Comparison of ENCODE assay signal across 26 cellular contexts in the genomic region with DNA sequence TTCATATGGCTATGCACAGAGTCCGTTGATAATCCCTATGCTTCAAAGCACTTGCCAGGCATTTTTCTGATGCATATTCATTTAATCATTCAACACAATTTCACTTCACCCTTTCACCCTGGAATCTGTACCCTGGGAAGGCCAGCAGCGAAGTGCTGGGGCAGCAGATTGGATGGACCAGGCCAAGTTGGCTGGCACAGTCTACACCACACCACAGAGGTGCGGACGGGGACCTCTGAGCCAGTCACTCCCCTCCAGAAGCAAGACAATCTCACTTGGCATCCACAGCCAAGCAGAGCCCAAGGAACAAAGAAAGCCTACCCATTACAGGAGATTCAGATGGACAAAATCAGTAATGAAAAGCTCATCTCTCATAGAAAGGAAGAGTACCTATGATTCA.
"Had no signal": no experiment of that assay in that cellular context is flagged by ENCODE, and none has a peak within 500 bp of the region (broad histone marks: within the 10 kb centered on the region; RNA-seq: fewer than 3 reads in every experiment).

No MANE protein-coding gene starts in this region.

- H3K4me1 Mint-ChIP-seq: naive thymus-derived CD8-positive, alpha-beta T cell; nephron progenitor cell; neural crest cell; stimulated activated effector memory CD8-positive, alpha-beta T cell treated with anti-CD3 and anti-CD28 coated beads, Interleukin-12 subunit alpha, Interleukin-12 subunit beta, amount 100 ng/mL, for 72 hours; stimulated activated naive B cell treated with anti-CD40 and anti-IgM and Interleukin-4, amounts not matched to agents 10 μg/mL and 1 μg/mL and 100 μg/mL, for 72 hours had no signal

- H3K36me3 ChIP-seq: neutrophil, pancreas, right lobe of liver, sigmoid colon, stomach, thoracic aorta, thyroid gland, tibial nerve, upper lobe of left lung, vagina had no signal

- H3K27ac Mint-ChIP-seq: naive thymus-derived CD8-positive, alpha-beta T cell; natural killer cell treated with Interleukin-12 subunit alpha and Interleukin-12 subunit beta and Interleukin-15 and Interleukin-18, amount 100 ng/mL, for 72 hours; nephron progenitor cell; stimulated activated effector memory CD8-positive, alpha-beta T cell treated with anti-CD3 and anti-CD28 coated beads, Interleukin-12 subunit alpha, Interleukin-12 subunit beta, amount 100 ng/mL, for 72 hours; stimulated activated naive B cell treated with anti-CD40 and anti-IgM and Interleukin-4, amounts not matched to agents 10 μg/mL and 1 μg/mL and 100 μg/mL, for 72 hours; stimulated activated naive CD8-positive, alpha-beta T cell treated with anti-CD3 and anti-CD28 coated beads, Interleukin-15, Interleukin-2, amounts not matched to agents 100 ng/mL and 50 ng/mL, for 24 hours had no signal

- H3K4me3 ChIP-seq: pancreas, psoas muscle, right lobe of liver, sigmoid colon, stomach, thoracic aorta, thyroid gland, tibial nerve, upper lobe of left lung, vagina had no signal

- H3K36me3 Mint-ChIP-seq: naive thymus-derived CD8-positive, alpha-beta T cell; natural killer cell treated with Interleukin-12 subunit alpha and Interleukin-12 subunit beta and Interleukin-15 and Interleukin-18, amount 100 ng/mL, for 72 hours; stimulated activated effector memory CD8-positive, alpha-beta T cell treated with anti-CD3 and anti-CD28 coated beads, Interleukin-12 subunit alpha, Interleukin-12 subunit beta, amount 100 ng/mL, for 72 hours; stimulated activated naive B cell treated with anti-CD40 and anti-IgM and Interleukin-4, amounts not matched to agents 10 μg/mL and 1 μg/mL and 100 μg/mL, for 72 hours had no signal

- H3K27me3 ChIP-seq: pancreas, right lobe of liver, sigmoid colon, stomach, thyroid gland, tibial nerve, upper lobe of left lung, vagina had no signal

- ATAC-seq: naive thymus-derived CD8-positive, alpha-beta T cell; natural killer cell treated with Interleukin-12 subunit alpha and Interleukin-12 subunit beta and Interleukin-15 and Interleukin-18, amount 100 ng/mL, for 72 hours; pancreas; stimulated activated effector memory CD8-positive, alpha-beta T cell treated with anti-CD3 and anti-CD28 coated beads, Interleukin-12 subunit alpha, Interleukin-12 subunit beta, amount 100 ng/mL, for 72 hours; stimulated activated naive B cell treated with anti-CD40 and anti-IgM and Interleukin-4, amounts not matched to agents 10 μg/mL and 1 μg/mL and 100 μg/mL, for 72 hours had no signal

- H3K4me3 Mint-ChIP-seq: naive thymus-derived CD8-positive, alpha-beta T cell; natural killer cell treated with Interleukin-12 subunit alpha and Interleukin-12 subunit beta and Interleukin-15 and Interleukin-18, amount 100 ng/mL, for 72 hours; nephron progenitor cell; neural crest cell; stimulated activated effector memory CD8-positive, alpha-beta T cell treated with anti-CD3 and anti-CD28 coated beads, Interleukin-12 subunit alpha, Interleukin-12 subunit beta, amount 100 ng/mL, for 72 hours; stimulated activated naive B cell treated with anti-CD40 and anti-IgM and Interleukin-4, amounts not matched to agents 10 μg/mL and 1 μg/mL and 100 μg/mL, for 72 hours; stimulated activated naive CD8-positive, alpha-beta T cell treated with anti-CD3 and anti-CD28 coated beads, Interleukin-15, Interleukin-2, amounts not matched to agents 100 ng/mL and 50 ng/mL, for 24 hours had no signal

- H3K9me3 ChIP-seq: neutrophil, pancreas, psoas muscle, right lobe of liver, sigmoid colon, stomach, thoracic aorta, thyroid gland, tibial nerve, upper lobe of left lung, vagina had no signal

- H3K27ac ChIP-seq: neutrophil, pancreas, psoas muscle, right lobe of liver, sigmoid colon, stomach, thoracic aorta, thyroid gland, tibial nerve, upper lobe of left lung, vagina had no signal

- DNase-seq: naive thymus-derived CD8-positive, alpha-beta T cell; nephron progenitor cell; nucleus accumbens; pancreas; psoas muscle; sigmoid colon; small intestine; stimulated activated CD4-positive, alpha-beta T cell treated with anti-CD3 and anti-CD28 coated beads, Interleukin-15, amount 100 ng/mL, for 24 hours; stimulated activated CD4-positive, alpha-beta T cell treated with anti-CD3 and anti-CD28 coated beads, Interleukin-2, amount 100 ng/mL, for 24 hours; stimulated activated CD4-positive, alpha-beta T cell treated with anti-CD3 and anti-CD28 coated beads, Interleukin-2, amount 100 ng/mL, for 48 hours; stimulated activated CD4-positive, alpha-beta T cell treated with anti-CD3 and anti-CD28 coated beads, Interleukin-4, amount 100 ng/mL, for 24 hours; stimulated activated naive B cell treated with anti-CD40 and anti-IgM and Interleukin-4, amounts not matched to agents 10 μg/mL and 1 μg/mL and 100 μg/mL, for 72 hours; stimulated activated naive CD4-positive, alpha-beta T cell treated with Interleukin-2 at 50 U/mL for 16 hours; stomach; thyroid gland; trophoblast cell; upper lobe of left lung had no signal

- H3K9me3 Mint-ChIP-seq: natural killer cell treated with Interleukin-12 subunit alpha and Interleukin-12 subunit beta and Interleukin-15 and Interleukin-18, amount 100 ng/mL, for 72 hours; nephron progenitor cell; neural crest cell; stimulated activated effector memory CD8-positive, alpha-beta T cell treated with anti-CD3 and anti-CD28 coated beads, Interleukin-12 subunit alpha, Interleukin-12 subunit beta, amount 100 ng/mL, for 72 hours; stimulated activated naive B cell treated with anti-CD40 and anti-IgM and Interleukin-4, amounts not matched to agents 10 μg/mL and 1 μg/mL and 100 μg/mL, for 72 hours; stimulated activated naive CD8-positive, alpha-beta T cell treated with anti-CD3 and anti-CD28 coated beads, Interleukin-15, Interleukin-2, amounts not matched to agents 100 ng/mL and 50 ng/mL, for 24 hours had no signal

- H3K4me1 ChIP-seq: pancreas, psoas muscle, right lobe of liver, stomach, tibial nerve, upper lobe of left lung, vagina had no signal
